In the genomic region with DNA sequence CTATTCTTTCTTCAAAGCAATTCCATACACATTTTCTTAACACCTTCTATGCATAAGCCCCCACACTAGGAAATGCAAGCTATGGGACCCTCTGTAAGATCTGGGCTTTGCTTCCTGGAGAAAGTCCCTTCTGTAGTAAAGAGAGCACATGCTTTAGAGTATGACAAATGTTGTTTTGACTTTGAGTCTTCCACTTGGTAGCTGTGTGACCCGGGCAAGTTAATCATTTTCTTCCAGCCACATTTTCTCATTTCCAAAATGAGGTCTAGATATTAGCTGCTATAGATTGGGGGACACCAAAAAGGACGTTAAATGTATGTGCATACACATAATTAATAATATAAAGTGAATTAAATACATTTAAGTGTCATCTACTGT, we compare ENCODE assay signal across 12 cellular contexts.
DNase-seq lines count a peak whose midpoint lies in the region; ATAC-seq and TF ChIP-seq lines count a peak whose summit lies in the region.
"Had no signal": no experiment of that assay in that cellular context is flagged by ENCODE, and none has a peak within 500 bp of the region (broad histone marks: within the 10 kb centered on the region; RNA-seq: fewer than 3 reads in every experiment).

No MANE protein-coding gene starts in this region.

- H3K14ac ChIP-seq in mesenchymal stem cell (ENCODE audit: low read length in 2 of 2): no peak overlapping the region

- H3K27ac Mint-ChIP-seq in Calu3 (ENCODE audit: unreplicated experiment): peak overlapping the region; percentile 84
- H3K27ac Mint-ChIP-seq: CD4-positive, CD25-positive, alpha-beta regulatory T cell had no signal

- WGBS in mesenchymal stem cell: no CpG with 5 or more reads among the region's 2 CpGs

- BruUV-seq in Calu3 (replicated peaks; lab: Mats Ljungman, UMichigan): no TSS peak

- CTCF ChIA-PET in Calu3 (lab: Charles Lee): interaction anchor here (0.8 kb wide), 1 partner anchor 20 kb away, joined by 3 read pairs; no protein-coding TSS in a partner anchor

- no peaks in the 10 kb centered on the region for H3K27me3 Mint-ChIP-seq in Calu3 (ENCODE audit: unreplicated experiment)
- H3K27me3 Mint-ChIP-seq: CD4-positive, CD25-positive, alpha-beta regulatory T cell had no signal

- H4K8ac ChIP-seq in mesenchymal stem cell (ENCODE audit: low read length): no peak overlapping the region

- H3K4me1 ChIP-seq in SJCRH30 (peaks cover 19% of the 10 kb centered on the region), mesenchymal stem cell (ENCODE audit: control insufficient read depth, insufficient read depth, low read depth, low read length) (peaks cover 3% of the 10 kb centered on the region)

- H3K9me3 ChIP-seq in SJCRH30 (replicated peaks): no peaks in the 10 kb centered on the region; the same call in 1 of the 2 replicates
- no peaks in the 10 kb centered on the region for H3K9me3 ChIP-seq in mesenchymal stem cell (ENCODE audit: control insufficient read depth, low read length)

- no peak overlapping the region for H3K18ac ChIP-seq in mesenchymal stem cell (ENCODE audit: low read depth in 1 of 2, low read length in 2 of 2)

- H3K9me3 Mint-ChIP-seq in Calu3 (ENCODE audit: low read depth, unreplicated experiment): no peaks in the 10 kb centered on the region

- no peak overlapping the region for H2BK15ac ChIP-seq in mesenchymal stem cell (ENCODE audit: low read depth, poor library complexity, severe bottlenecking)

- H2AFZ ChIP-seq in mesenchymal stem cell (ENCODE audit: low read depth, low read length): no peak overlapping the region

- no peak for TF ChIP-seq CTCF in Calu3 (IDR thresholded peaks at IDR 0.05; ENCODE audit: unreplicated experiment)

- H3K36me3 ChIP-seq in SJCRH30 (no peaks in the 10 kb centered on the region), mesenchymal stem cell (ENCODE audit: control insufficient read depth in 1 of 2, insufficient read depth in 2 of 2, low read depth in 1 of 2, low read length in 2 of 2) (no peaks in the 10 kb centered on the region)
- H3K36me3 ChIP-seq: BLaER1 treated with 17β-estradiol and CSF1 and Interleukin-3, amounts not matched to agents 10 nM and 100 nM had no signal

- no peak overlapping the region for H2BK12ac ChIP-seq in mesenchymal stem cell (ENCODE audit: low read length in 2 of 2)

- H2BK5ac ChIP-seq in mesenchymal stem cell (ENCODE audit: low read depth, low read length, poor library complexity, severe bottlenecking): no peak overlapping the region

- H3K9ac ChIP-seq in mesenchymal stem cell (ENCODE audit: low read length): no peak overlapping the region
- H3K9ac ChIP-seq: BLaER1 treated with 17β-estradiol and CSF1 and Interleukin-3, amounts not matched to agents 10 nM and 100 nM had no signal

- H3K36me3 Mint-ChIP-seq in Calu3 (ENCODE audit: insufficient read depth, unreplicated experiment): no peaks in the 10 kb centered on the region
- H3K36me3 Mint-ChIP-seq: CD4-positive, CD25-positive, alpha-beta regulatory T cell had no signal

- H3K4me1 Mint-ChIP-seq in Calu3 (ENCODE audit: low read depth, unreplicated experiment): peaks cover 22% of the 10 kb centered on the region
- H3K4me1 Mint-ChIP-seq: CD4-positive, CD25-positive, alpha-beta regulatory T cell had no signal

- H3K4me3 Mint-ChIP-seq in Calu3 (ENCODE audit: low read depth, unreplicated experiment): no peak overlapping the region
- H3K4me3 Mint-ChIP-seq: CD4-positive, CD25-positive, alpha-beta regulatory T cell had no signal

- DNase-seq in Calu3 (no peak), SJCRH30 (peak in 1 of 2 experiments; percentile 22), mesenchymal stem cell (no peak), renal cortical epithelial cell (ENCODE audit: low read depth) (peak; percentile 67), KG1 (lab: John Stamatoyannopoulos, UW) (no peak)
- DNase-seq: ACHN; CD4-positive, CD25-positive, alpha-beta regulatory T cell; HCEC 1CT; Karpas-422 had no signal

- peak overlapping the region; percentile 36 for H3K4me2 ChIP-seq in mesenchymal stem cell (ENCODE audit: low read length, poor library complexity, severe bottlenecking)
- H3K4me2 ChIP-seq: BLaER1 treated with 17β-estradiol and CSF1 and Interleukin-3, amounts not matched to agents 10 nM and 100 nM had no signal

- no peak overlapping the region for H4K91ac ChIP-seq in mesenchymal stem cell (ENCODE audit: low read length)

- no peak overlapping the region for H2AK5ac ChIP-seq in mesenchymal stem cell (ENCODE audit: low read length, severe bottlenecking)

- intact Hi-C loops in Calu3 (cut with micrococcal nuclease; ENCODE audit: unreplicated experiment): no loop called here

- no peak overlapping the region for H3K4ac ChIP-seq in mesenchymal stem cell (ENCODE audit: low read depth in 1 of 2, low read length in 2 of 2)

- no peak for ATAC-seq in HG03108 (IDR thresholded peaks at IDR 0.05; ENCODE audit: unreplicated experiment)
- no peak for ATAC-seq in HG03045 (IDR thresholded peaks at IDR 0.05; ENCODE audit: unreplicated experiment)

- no peak overlapping the region for H2BK120ac ChIP-seq in mesenchymal stem cell (ENCODE audit: low read depth, low read length)

- no peaks in the 10 kb centered on the region for H3K27me3 ChIP-seq in SJCRH30
- no peaks in the 10 kb centered on the region for H3K27me3 ChIP-seq in mesenchymal stem cell (ENCODE audit: control insufficient read depth in 1 of 2, insufficient read depth in 1 of 2, low read length in 2 of 2)

- H3K23ac ChIP-seq in mesenchymal stem cell (ENCODE audit: low read length in 2 of 2): no peak overlapping the region

- H3K4me3 ChIP-seq in SJCRH30 (no peak overlapping the region), mesenchymal stem cell (ENCODE audit: insufficient read depth in 1 of 2, low read depth in 1 of 2, low read length in 2 of 2) (no peak overlapping the region)
- H3K4me3 ChIP-seq: BLaER1 treated with 17β-estradiol and CSF1 and Interleukin-3, amounts not matched to agents 10 nM and 100 nM had no signal

- H3K79me1 ChIP-seq in mesenchymal stem cell (replicated peaks; ENCODE audit: low read length, poor library complexity, severe bottlenecking): no peaks in the 10 kb centered on the region

- H3K27ac ChIP-seq in SJCRH30: peak overlapping the region; percentile 17; the same call in 1 of the 2 replicates
- peak overlapping the region; percentile 6 for H3K27ac ChIP-seq in mesenchymal stem cell (ENCODE audit: low read length, poor library complexity, severe bottlenecking)
- H3K27ac ChIP-seq: BLaER1 treated with 17β-estradiol and CSF1 and Interleukin-3, amounts not matched to agents 10 nM and 100 nM had no signal
